9 cellular contexts compared by ENCODE assay signal in genomic region chr16:4314532-4315184, GRCh38. TPM values are rescaled to one million over a fixed set of nuclear protein-coding genes. Genes with fewer than 3 reads are reported as not detected.
DNase-seq lines count a peak whose midpoint lies in the region; ATAC-seq and TF ChIP-seq lines count a peak whose summit lies in the region.
"Had no signal": no experiment of that assay in that cellular context is flagged by ENCODE, and none has a peak within 500 bp of the region (broad histone marks: within the 10 kb centered on the region; RNA-seq: fewer than 3 reads in every experiment).

No MANE protein-coding gene starts in this region.

- no peaks in the 10 kb centered on the region for H3K9me3 Mint-ChIP-seq in activated CD8-positive, alpha-beta T cell treated with anti-CD3 and anti-CD28 coated beads, Interleukin-2, amount 10 ng/mL, durations not matched to agents 7 days and 5 days (ENCODE audit: insufficient read depth)

- no peaks in the 10 kb centered on the region for H3K36me3 ChIP-seq in Karpas-422 (ENCODE audit: insufficient read depth, low read length)
- no peaks in the 10 kb centered on the region for H3K36me3 ChIP-seq in gastroesophageal sphincter

- H3K27me3 Mint-ChIP-seq in activated CD8-positive, alpha-beta T cell treated with anti-CD3 and anti-CD28 coated beads, Interleukin-2, amount 10 ng/mL, durations not matched to agents 7 days and 5 days (ENCODE audit: low read depth) = peaks cover 17% of the 10 kb centered on the region

- POLR2A ChIA-PET in activated CD8-positive, alpha-beta T cell treated with anti-CD3 and anti-CD28 coated beads, Interleukin-2, amount 10 ng/mL, durations not matched to agents 7 days and 5 days (lab: Charles Lee) = no interaction called here

- no peaks in the 10 kb centered on the region for H4K20me1 ChIP-seq in Karpas-422 (ENCODE audit: insufficient read depth, low read depth, low read length)

- no peaks in the 10 kb centered on the region for H3K9me3 ChIP-seq in Karpas-422 (ENCODE audit: low read length)
- no peaks in the 10 kb centered on the region for H3K9me3 ChIP-seq in gastroesophageal sphincter

- TF ChIP-seq EP300 in gastroesophageal sphincter (IDR thresholded peaks at IDR 0.05) = no peak

- DNase-seq in DMS153 (lab: John Stamatoyannopoulos, UW) (peak; percentile 25), Karpas-422 (peak; percentile 69), renal cortical epithelial cell (ENCODE audit: low read depth) (peak; percentile 67), NCI-H2081 (lab: John Stamatoyannopoulos, UW) (no peak), AG08396 (ENCODE audit: low spot score) (no peak), middle frontal gyrus (ENCODE audit: extremely low spot score, low spot score) (no peak)
- peak; percentile 38 for DNase-seq in activated CD8-positive, alpha-beta T cell treated with anti-CD3 and anti-CD28 coated beads, Interleukin-2, amount 10 ng/mL, durations not matched to agents 7 days and 5 days

- no peaks in the 10 kb centered on the region for H3K9me2 ChIP-seq in Karpas-422 (replicated peaks; ENCODE audit: insufficient read depth, low read length)

- H3K4me2 ChIP-seq in Karpas-422 (ENCODE audit: low read depth, low read length, poor library complexity, severe bottlenecking) = peak overlapping the region; percentile 5

- peak in 1 of 4 experiments; percentile 11 for TF ChIP-seq CTCF in gastroesophageal sphincter (IDR thresholded peaks at IDR 0.05)

- WGBS in gastroesophageal sphincter (ENCODE audit: low coverage in 1 of 2), 2 donors = 11% methylated on average over 7 of the region's 33 CpGs; no CpG with 5 or more reads in 1 of the 2 donors

- no peak overlapping the region for H3K27ac ChIP-seq in Karpas-422 (ENCODE audit: low read length)
- peak overlapping the region; percentile 80 to 100 (median 98) for H3K27ac ChIP-seq in gastroesophageal sphincter

- H3K4me3 Mint-ChIP-seq in activated CD8-positive, alpha-beta T cell treated with anti-CD3 and anti-CD28 coated beads, Interleukin-2, amount 10 ng/mL, durations not matched to agents 7 days and 5 days = peak overlapping the region; percentile 74

- H3K79me2 ChIP-seq in Karpas-422 (ENCODE audit: low read length) = no peaks in the 10 kb centered on the region

- peaks cover 2% of the 10 kb centered on the region for H3K36me3 Mint-ChIP-seq in activated CD8-positive, alpha-beta T cell treated with anti-CD3 and anti-CD28 coated beads, Interleukin-2, amount 10 ng/mL, durations not matched to agents 7 days and 5 days (ENCODE audit: low read depth)

- H3K27me3 ChIP-seq in Karpas-422 (ENCODE audit: low read length) (peaks cover 3% of the 10 kb centered on the region; the same call in 1 of the 2 replicates), gastroesophageal sphincter (no peaks in the 10 kb centered on the region)

- H3K4me1 ChIP-seq in Karpas-422 (ENCODE audit: low read length) = peaks cover 16% of the 10 kb centered on the region
- peaks cover 0 to 69% (median 38%) of the 10 kb centered on the region in 3 donors for H3K4me1 ChIP-seq in gastroesophageal sphincter

- TF ChIP-seq POLR2A in gastroesophageal sphincter (IDR thresholded peaks at IDR 0.05) = no peak

- H3K9ac ChIP-seq in Karpas-422 (ENCODE audit: low read length) = no peak overlapping the region

- no peak for ATAC-seq in activated CD8-positive, alpha-beta T cell treated with anti-CD3 and anti-CD28 coated beads, Interleukin-2, amount 10 ng/mL, durations not matched to agents 7 days and 5 days
- peak; percentile 2 for ATAC-seq in gastroesophageal sphincter

- H3K4me1 Mint-ChIP-seq in activated CD8-positive, alpha-beta T cell treated with anti-CD3 and anti-CD28 coated beads, Interleukin-2, amount 10 ng/mL, durations not matched to agents 7 days and 5 days (ENCODE audit: low read depth) = peaks cover 34% of the 10 kb centered on the region

- CTCF ChIA-PET in activated CD8-positive, alpha-beta T cell treated with anti-CD3 and anti-CD28 coated beads, Interleukin-2, amount 10 ng/mL, durations not matched to agents 7 days and 5 days (lab: Charles Lee) = interaction anchor here (0.6 to 1.9 kb wide), 3 partner anchors 14 to 41 kb away, joined by 3 to 4 read pairs (median 3); partner anchors contain the start of gene TFAP4

- no peak overlapping the region for H3K27ac Mint-ChIP-seq in activated CD8-positive, alpha-beta T cell treated with anti-CD3 and anti-CD28 coated beads, Interleukin-2, amount 10 ng/mL, durations not matched to agents 7 days and 5 days

- no peak overlapping the region for H3K4me3 ChIP-seq in Karpas-422 (ENCODE audit: low read length)
- H3K4me3 ChIP-seq in gastroesophageal sphincter = peak overlapping the region; percentile 54 to 89

- no peak overlapping the region for H2AFZ ChIP-seq in Karpas-422 (ENCODE audit: low read length)

RNA-seq across cellular contexts. Expression of gene GLIS2, which starts 1.2 kb away (rescaled TPM):
- total RNA-seq in Karpas-422 (2014; rRNA removed; shearing (Covaris generic); ENCODE audit: low replicate concordance) = 0.07 TPM in 1 of 2 replicates, not detected in the other
- under 1 TPM; 0.16 TPM for total RNA-seq in activated CD8-positive, alpha-beta T cell treated with anti-CD3 and anti-CD28 coated beads, Interleukin-2, amount 10 ng/mL, durations not matched to agents 7 days and 5 days
- total RNA-seq in gastroesophageal sphincter (10 to 100 TPM in 1 of 4 donors, 1 to 10 TPM in 3; 5.7 to 26.9 (median 7.9) TPM), renal cortical epithelial cell (3.6 and 13.5 TPM in 2 replicates)

RNA-seq across cellular contexts. Expression of gene PAM16, which starts 36.5 kb away (rescaled TPM):
- 65.6 and 126 TPM in 2 replicates for total RNA-seq in Karpas-422 (2014; rRNA removed; shearing (Covaris generic); ENCODE audit: low replicate concordance)
- total RNA-seq in activated CD8-positive, alpha-beta T cell treated with anti-CD3 and anti-CD28 coated beads, Interleukin-2, amount 10 ng/mL, durations not matched to agents 7 days and 5 days = 10 to 100 TPM; 33.3 to 40.3 TPM
- total RNA-seq in gastroesophageal sphincter = 10 to 100 TPM; 26.0 to 37.3 (median 34.7) TPM
- total RNA-seq in renal cortical epithelial cell = 9.1 and 37.0 TPM in 2 replicates

RNA-seq across cellular contexts. Expression of gene TFAP4, which starts 41.8 kb away (rescaled TPM):
- 32.4 and 38.9 TPM in 2 replicates for total RNA-seq in Karpas-422 (2014; rRNA removed; shearing (Covaris generic); ENCODE audit: low replicate concordance)
- total RNA-seq in activated CD8-positive, alpha-beta T cell treated with anti-CD3 and anti-CD28 coated beads, Interleukin-2, amount 10 ng/mL, durations not matched to agents 7 days and 5 days = 10 to 100 TPM; 21.0 to 24.7 TPM
- 1 to 10 TPM; 3.3 to 5.9 (median 4.7) TPM for total RNA-seq in gastroesophageal sphincter
- 1.2 and 2.0 TPM in 2 replicates for total RNA-seq in renal cortical epithelial cell

RNA-seq across cellular contexts. Expression of gene VASN, which starts 57.0 kb away (rescaled TPM):
- total RNA-seq in Karpas-422 (2014; rRNA removed; shearing (Covaris generic); ENCODE audit: low replicate concordance) = 4.1 and 8.9 TPM in 2 replicates
- total RNA-seq in activated CD8-positive, alpha-beta T cell treated with anti-CD3 and anti-CD28 coated beads, Interleukin-2, amount 10 ng/mL, durations not matched to agents 7 days and 5 days = not detected
- 10 to 100 TPM in 3 of 4 donors, 1 to 10 TPM in 1; 6.8 to 35.8 (median 19.9) TPM for total RNA-seq in gastroesophageal sphincter
- total RNA-seq in renal cortical epithelial cell = 10.6 and 47.0 TPM in 2 replicates
- total RNA-seq: T-helper 1 cell treated with Interleukin-12 subunit alpha and Interleukin-12 subunit beta and Interleukin-4 antibody, amounts not matched to agents 30 ng/mL and 1 ng/mL, for 36 hours had no signal

Comparison
In these comparisons a context has a peak if more than half of its experiments do, and no peak if none do; other contexts are left out.
1. DNase-seq: peak in DMS153 (single experiment), Karpas-422 (single experiment), activated CD8-positive, alpha-beta T cell treated with anti-CD3 and anti-CD28 coated beads, Interleukin-2, amount 10 ng/mL, durations not matched to agents 7 days and 5 days (single experiment) and renal cortical epithelial cell (single experiment); none in NCI-H2081 (0 of 2), AG08396 (single experiment) and middle frontal gyrus (single experiment).